Comparison of ENCODE assay signal across 8 cellular contexts in genomic region chr6:43013020-43013842, GRCh38. TPM values are rescaled to one million over a fixed set of nuclear protein-coding genes. Genes with fewer than 3 reads are reported as not detected.
DNase-seq lines count a peak whose midpoint lies in the region; ATAC-seq and TF ChIP-seq lines count a peak whose summit lies in the region.

No MANE protein-coding gene starts in this region.

- H2AFZ ChIP-seq in neuron (ENCODE audit: low read depth, low read length) = no peak overlapping the region

- peak; percentile 0 for ATAC-seq in HG02970 (IDR thresholded peaks at IDR 0.05; ENCODE audit: low FRiP score, unreplicated experiment)

- in situ Hi-C loops in GM13977 (cut with MboI; ENCODE audit: low pct_unique_long_range_greater_than_20kb, low sequenced_read_pairs, unreplicated experiment) = no loop called here

- H3K27ac ChIP-seq in SK-N-MC = no peak overlapping the region
- peak overlapping the region; percentile 60 to 88 for H3K27ac ChIP-seq in esophagus (ENCODE audit: low read depth in 2 of 2, low read length in 1 of 2)

- TF ChIP-seq CTCF in GM13977 (IDR thresholded peaks at IDR 0.05; ENCODE audit: extremely low read depth, insufficient read depth, missing control alignments) = no peak

- H3K4me1 ChIP-seq in esophagus (ENCODE audit: control insufficient read depth in 2 of 2, insufficient read depth in 2 of 2, low read length in 1 of 2) (peaks cover 2 to 10% of the 10 kb centered on the region in 2 donors), neuron (ENCODE audit: insufficient read depth, low read length) (peaks cover 21% of the 10 kb centered on the region)

- peak; percentile 30 for DNase-seq in NCI-H345 (lab: John Stamatoyannopoulos, UW)
- no peak for DNase-seq in NCI-H345 treated with DMSO at 0.1 percent for 48 hours (lab: John Stamatoyannopoulos, UW; ENCODE audit: unreplicated experiment)
- no peak for DNase-seq in SK-N-MC (ENCODE audit: low read depth, low spot score)
- DNase-seq in GM13977 (ENCODE audit: low spot score) = no peak
- no peak for DNase-seq in activated gamma-delta T cell (lab: John Stamatoyannopoulos, UW)

- peaks cover 54% of the 10 kb centered on the region for H3K36me3 ChIP-seq in SK-N-MC (ENCODE audit: insufficient read depth, low read length)
- peaks cover 15 to 38% of the 10 kb centered on the region in 2 donors for H3K36me3 ChIP-seq in esophagus (ENCODE audit: control insufficient read depth in 2 of 2, insufficient read depth in 2 of 2, low read length in 1 of 2)
- peaks cover 50% of the 10 kb centered on the region for H3K36me3 ChIP-seq in neuron (ENCODE audit: insufficient read depth, low read length)

- 2 to 3% methylated on average over 26 of the region's 26 CpGs for whole genome bisulfite sequencing in esophagus, 2 donors

- H3K4me3 ChIP-seq in SK-N-MC = peak overlapping the region; percentile 89
- peak overlapping the region; percentile 60 to 64 for H3K4me3 ChIP-seq in esophagus (ENCODE audit: low read depth in 1 of 2, low read length in 2 of 2)
- H3K4me3 ChIP-seq in neuron (ENCODE audit: low read length) = peak overlapping the region; percentile 89

- H3K27me3 ChIP-seq in esophagus (ENCODE audit: control insufficient read depth in 1 of 2, insufficient read depth in 2 of 2, low read length in 2 of 2) (no peaks in the 10 kb centered on the region), neuron (ENCODE audit: insufficient read depth, low read length) (no peaks in the 10 kb centered on the region)

- no peaks in the 10 kb centered on the region for H3K9me3 ChIP-seq in SK-N-MC (ENCODE audit: low read depth, low read length)
- H3K9me3 ChIP-seq in esophagus (ENCODE audit: control insufficient read depth in 2 of 2, insufficient read depth in 1 of 2, low read depth in 1 of 2, low read length in 1 of 2) = no peaks in the 10 kb centered on the region
- H3K9me3 ChIP-seq in neuron (ENCODE audit: low read length) = no peaks in the 10 kb centered on the region

- H3K9ac ChIP-seq in SK-N-MC (ENCODE audit: insufficient read length) = peak overlapping the region; percentile 91

RNA-seq across cellular contexts. Expression of gene MEA1, which starts 0.5 kb away (rescaled TPM):
- 10 to 100 TPM; 83.0 to 95.6 TPM for polyA plus RNA-seq in esophagus

RNA-seq across cellular contexts. Expression of gene KLHDC3, which starts 0.8 kb away (rescaled TPM):
- polyA plus RNA-seq in esophagus = 10 to 100 TPM; 39.3 to 40.9 TPM

RNA-seq across cellular contexts. Expression of gene RRP36, which starts 8.2 kb away (rescaled TPM):
- 10 to 100 TPM; 18.4 to 40.3 TPM for polyA plus RNA-seq in esophagus

RNA-seq across cellular contexts. Expression of gene PPP2R5D, which starts 28.9 kb away (rescaled TPM):
- polyA plus RNA-seq in esophagus = 10 to 100 TPM; 16.7 to 17.4 TPM

RNA-seq across cellular contexts. Expression of gene PEX6, which starts 34.2 kb away (rescaled TPM):
- 10 to 100 TPM; 13.1 to 13.7 TPM for polyA plus RNA-seq in esophagus
